In the genomic region with DNA sequence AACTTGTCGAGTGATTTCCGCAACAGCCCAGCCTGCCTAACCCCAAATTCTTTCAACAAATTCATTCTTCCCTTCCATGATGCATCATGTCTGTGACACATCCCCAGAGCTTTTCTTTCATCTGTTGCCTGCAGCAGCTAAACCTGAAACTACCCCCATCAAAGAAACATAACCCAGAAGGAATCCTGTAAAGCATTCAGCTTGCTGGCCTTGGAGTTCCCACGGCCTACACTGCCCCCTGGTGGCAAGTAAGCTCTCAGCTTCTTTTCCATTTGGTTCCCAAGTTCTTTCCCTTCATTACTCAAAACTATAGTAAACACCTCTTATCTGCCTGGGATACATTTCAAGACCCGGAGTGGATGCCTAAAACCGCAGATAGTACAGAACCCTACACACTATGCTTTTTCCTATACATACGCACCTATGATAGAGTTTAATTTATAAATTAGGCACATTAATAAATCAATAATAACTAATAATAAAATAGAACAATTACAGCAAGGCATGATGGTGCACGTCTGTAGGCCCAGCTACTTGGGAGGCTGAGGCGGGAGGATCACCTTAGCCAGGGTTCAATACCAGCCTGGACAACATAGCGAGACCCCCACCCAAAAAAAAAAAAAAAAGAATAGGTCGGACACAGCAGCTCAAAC, we compare ENCODE assay signal across 8 cellular contexts. TPM values are rescaled to one million over a fixed set of nuclear protein-coding genes. Genes with fewer than 3 reads are reported as not detected.
DNase-seq lines count a peak whose midpoint lies in the region; ATAC-seq and TF ChIP-seq lines count a peak whose summit lies in the region.

No MANE protein-coding gene starts in this region.

- H3K27ac Mint-ChIP-seq in T-helper 2 cell treated with Interferon-gamma antibody and Interleukin-4, amounts not matched to agents 5 μg/mL and 100 μg/mL, for 36 hours = peak overlapping the region; percentile 17

- peaks cover 15% of the 10 kb centered on the region for H3K36me3 Mint-ChIP-seq in T-helper 2 cell treated with Interferon-gamma antibody and Interleukin-4, amounts not matched to agents 5 μg/mL and 100 μg/mL, for 36 hours (ENCODE audit: low read depth)

- no peak overlapping the region for H3K4me3 Mint-ChIP-seq in T-helper 2 cell treated with Interferon-gamma antibody and Interleukin-4, amounts not matched to agents 5 μg/mL and 100 μg/mL, for 36 hours

- H3K9me3 Mint-ChIP-seq in T-helper 2 cell treated with Interferon-gamma antibody and Interleukin-4, amounts not matched to agents 5 μg/mL and 100 μg/mL, for 36 hours = no peaks in the 10 kb centered on the region

- DNase-seq in NCI-H1694 treated with DMSO at 0.1 percent for 48 hours (lab: John Stamatoyannopoulos, UW) (peak; percentile 80), amniotic stem cell (lab: John Stamatoyannopoulos, UW) (peak; percentile 84), left ventricle myocardium superior (peak; percentile 81), sciatic nerve (ENCODE audit: low spot score) (peak; percentile 89)
- peak; percentile 67 for DNase-seq in T-helper 2 cell treated with Interferon-gamma antibody and Interleukin-4, amounts not matched to agents 5 μg/mL and 100 μg/mL, for 36 hours (ENCODE audit: low spot score)

- peaks cover 14% of the 10 kb centered on the region for H3K4me1 Mint-ChIP-seq in T-helper 2 cell treated with Interferon-gamma antibody and Interleukin-4, amounts not matched to agents 5 μg/mL and 100 μg/mL, for 36 hours (ENCODE audit: low read depth)

- ATAC-seq in left ventricle myocardium superior (peak; percentile 75), sciatic nerve (peak; percentile 82), HG02884 (IDR thresholded peaks at IDR 0.05; ENCODE audit: unreplicated experiment) (no peak), HG03439 (IDR thresholded peaks at IDR 0.05; ENCODE audit: unreplicated experiment) (no peak)

- peak; percentile 89 for TF ChIP-seq CTCF in GM12872 (IDR thresholded peaks at IDR 0.05; ENCODE audit: insufficient read depth, low read depth, low read length)

- intact Hi-C loops in left ventricle myocardium superior (cut with micrococcal nuclease) (loop anchor here (2.0 kb wide), 1 partner anchor 73 kb away; no protein-coding TSS in a partner anchor), sciatic nerve (cut with DNase I) (loop anchor here (5.0 kb wide), 1 partner anchor 72 kb away; no protein-coding TSS in a partner anchor)

- H3K27me3 Mint-ChIP-seq in T-helper 2 cell treated with Interferon-gamma antibody and Interleukin-4, amounts not matched to agents 5 μg/mL and 100 μg/mL, for 36 hours (ENCODE audit: low read depth) = no peaks in the 10 kb centered on the region

RNA-seq across cellular contexts. Expression of gene ETHE1, which starts 7.4 kb away (rescaled TPM):
- total RNA-seq in left ventricle myocardium superior (16.2 TPM), sciatic nerve (33.3 TPM)

RNA-seq across cellular contexts. Expression of gene ZNF575, which starts 13.4 kb away (rescaled TPM):
- total RNA-seq in left ventricle myocardium superior (1.8 TPM), sciatic nerve (5.3 TPM)

RNA-seq across cellular contexts. Expression of gene PHLDB3, which starts 15.0 kb away (rescaled TPM):
- total RNA-seq in left ventricle myocardium superior (6.0 TPM), sciatic nerve (12.7 TPM)

RNA-seq across cellular contexts. Expression of gene LYPD3, which starts 54.2 kb away (rescaled TPM):
- total RNA-seq in left ventricle myocardium superior (0.15 TPM), sciatic nerve (1.6 TPM)

RNA-seq across cellular contexts. Expression of gene XRCC1, which starts 55.8 kb away (rescaled TPM):
- total RNA-seq in left ventricle myocardium superior (15.7 TPM), sciatic nerve (24.8 TPM)

Comparison
In these comparisons a context has a peak if more than half of its experiments do, and no peak if none do; other contexts are left out.
1. ATAC-seq: peak in left ventricle myocardium superior (single experiment) and sciatic nerve (single experiment); none in HG02884 (single experiment) and HG03439 (single experiment).
2. Peak in every context shown above with its lines, with median percentiles within 50 percentile points of each other: DNase-seq.